In the genomic region with DNA sequence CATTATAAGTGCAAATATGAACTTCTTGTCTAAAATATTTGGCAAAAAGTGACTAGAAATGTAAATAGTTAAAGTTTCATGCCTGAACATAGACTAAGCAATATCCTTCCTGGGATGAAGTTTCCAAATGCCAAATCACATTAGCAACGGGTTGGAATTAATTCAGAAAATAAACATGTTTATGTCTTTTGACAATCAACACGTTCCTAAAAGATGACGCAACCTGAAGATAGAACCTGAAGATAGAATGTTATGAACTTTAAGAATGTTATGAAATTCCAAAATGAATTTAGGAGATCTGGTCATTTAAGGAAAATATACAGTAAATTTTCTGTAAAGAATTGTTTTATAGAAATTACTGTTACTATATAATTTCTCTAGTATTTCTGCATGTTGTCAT, we compare ENCODE assay signal across 20 cellular contexts. TPM values are rescaled to one million over a fixed set of nuclear protein-coding genes. Genes with fewer than 3 reads are reported as not detected.
DNase-seq lines count a peak whose midpoint lies in the region; ATAC-seq, FAIRE-seq and TF ChIP-seq lines count a peak whose summit lies in the region.
"Had no signal": no experiment of that assay in that cellular context is flagged by ENCODE, and none has a peak within 500 bp of the region (broad histone marks: within the 10 kb centered on the region; RNA-seq: fewer than 3 reads in every experiment).

No MANE protein-coding gene starts in this region.

- H3K27ac Mint-ChIP-seq in activated naive CD4-positive, alpha-beta T cell treated with anti-CD3 and anti-CD28 coated beads, Interleukin-2, amount 10 ng/mL, durations not matched to agents 7 days and 5 days, result no peak overlapping the region
- H3K27ac Mint-ChIP-seq in stimulated activated naive B cell treated with anti-CD40 and anti-IgM and Interleukin-4, amounts not matched to agents 10 μg/mL and 1 μg/mL and 100 μg/mL, for 72 hours, result no peak overlapping the region
- H3K27ac Mint-ChIP-seq: CD14-positive monocyte; CD4-positive, alpha-beta memory T cell had no signal

- H3K4me3 ChIP-seq in AG10803 (ENCODE audit: low read length), result no peak overlapping the region
- no peak overlapping the region for H3K4me3 ChIP-seq in bronchial epithelial cell (ENCODE audit: low read depth, low read length)
- H3K4me3 ChIP-seq in fibroblast of villous mesenchyme (ENCODE audit: low read depth, low read length), result no peak overlapping the region
- H3K4me3 ChIP-seq: BLaER1, HAP-1 had no signal

- no peaks in the 10 kb centered on the region for H3K36me3 Mint-ChIP-seq in activated naive CD4-positive, alpha-beta T cell treated with anti-CD3 and anti-CD28 coated beads, Interleukin-2, amount 10 ng/mL, durations not matched to agents 7 days and 5 days
- H3K36me3 Mint-ChIP-seq in stimulated activated naive B cell treated with anti-CD40 and anti-IgM and Interleukin-4, amounts not matched to agents 10 μg/mL and 1 μg/mL and 100 μg/mL, for 72 hours, result no peaks in the 10 kb centered on the region
- H3K36me3 Mint-ChIP-seq: CD14-positive monocyte; CD4-positive, alpha-beta memory T cell had no signal

- no peak for FAIRE-seq in bronchial epithelial cell (lab: Jason Lieb, UNC)
- FAIRE-seq: A204.1, GM12892, GM19239 had no signal

- no peaks in the 10 kb centered on the region for H3K9me3 Mint-ChIP-seq in activated naive CD4-positive, alpha-beta T cell treated with anti-CD3 and anti-CD28 coated beads, Interleukin-2, amount 10 ng/mL, durations not matched to agents 7 days and 5 days
- no peaks in the 10 kb centered on the region for H3K9me3 Mint-ChIP-seq in stimulated activated naive B cell treated with anti-CD40 and anti-IgM and Interleukin-4, amounts not matched to agents 10 μg/mL and 1 μg/mL and 100 μg/mL, for 72 hours
- H3K9me3 Mint-ChIP-seq: CD4-positive, alpha-beta memory T cell had no signal

- no peak overlapping the region for H3K4me3 Mint-ChIP-seq in activated naive CD4-positive, alpha-beta T cell treated with anti-CD3 and anti-CD28 coated beads, Interleukin-2, amount 10 ng/mL, durations not matched to agents 7 days and 5 days
- no peak overlapping the region for H3K4me3 Mint-ChIP-seq in stimulated activated naive B cell treated with anti-CD40 and anti-IgM and Interleukin-4, amounts not matched to agents 10 μg/mL and 1 μg/mL and 100 μg/mL, for 72 hours
- H3K4me3 Mint-ChIP-seq: CD14-positive monocyte; CD4-positive, alpha-beta memory T cell had no signal

- peaks cover 5% of the 10 kb centered on the region for H3K27me3 Mint-ChIP-seq in activated naive CD4-positive, alpha-beta T cell treated with anti-CD3 and anti-CD28 coated beads, Interleukin-2, amount 10 ng/mL, durations not matched to agents 7 days and 5 days
- no peaks in the 10 kb centered on the region for H3K27me3 Mint-ChIP-seq in stimulated activated naive B cell treated with anti-CD40 and anti-IgM and Interleukin-4, amounts not matched to agents 10 μg/mL and 1 μg/mL and 100 μg/mL, for 72 hours
- H3K27me3 Mint-ChIP-seq: CD4-positive, alpha-beta memory T cell had no signal

- TF ChIP-seq CTCF in AG10803 (conservative IDR thresholded peaks at IDR 0.05; ENCODE audit: low read length) (no peak), bronchial epithelial cell (IDR thresholded peaks at IDR 0.05; ENCODE audit: insufficient read depth, low read length, severe bottlenecking) (no peak), fibroblast of villous mesenchyme (IDR thresholded peaks at IDR 0.05; ENCODE audit: insufficient read depth, low read depth, low read length) (no peak)

- ATAC-seq in GM18861 (IDR thresholded peaks at IDR 0.05; ENCODE audit: unreplicated experiment), result no peak
- no peak for ATAC-seq in stimulated activated naive B cell treated with anti-CD40 and anti-IgM and Interleukin-4, amounts not matched to agents 10 μg/mL and 1 μg/mL and 100 μg/mL, for 72 hours (replicated peaks)

- no peaks in the 10 kb centered on the region for H3K27me3 ChIP-seq in bronchial epithelial cell (ENCODE audit: control insufficient read depth, insufficient read depth, low read length)
- H3K27me3 ChIP-seq: BLaER1 had no signal

- CTCF ChIA-PET in activated naive CD4-positive, alpha-beta T cell treated with anti-CD3 and anti-CD28 coated beads, Interleukin-2, amount 10 ng/mL, durations not matched to agents 7 days and 5 days (lab: Charles Lee), result interaction anchor here (1.2 kb wide), 1 partner anchor 25 kb away, joined by 3 read pairs; no protein-coding TSS in a partner anchor

- no peaks in the 10 kb centered on the region for H3K36me3 ChIP-seq in bronchial epithelial cell (ENCODE audit: control insufficient read depth, insufficient read depth, low read length)
- H3K36me3 ChIP-seq: BLaER1, HAP-1 had no signal

- DNase-seq in AG08396 (ENCODE audit: low spot score) (peak; percentile 8), AG10803 (ENCODE audit: low read depth) (peak; percentile 16), bronchial epithelial cell (ENCODE audit: low read depth) (peak; percentile 29), fibroblast of villous mesenchyme (ENCODE audit: low read depth) (peak; percentile 47), NCI-H1048 (lab: John Stamatoyannopoulos, UW) (no peak)
- DNase-seq in activated naive CD4-positive, alpha-beta T cell treated with anti-CD3 and anti-CD28 coated beads, Interleukin-2, amount 10 ng/mL, durations not matched to agents 7 days and 5 days, result no peak
- DNase-seq in stimulated activated naive B cell treated with anti-CD40 and anti-IgM and Interleukin-4, amounts not matched to agents 10 μg/mL and 1 μg/mL and 100 μg/mL, for 72 hours, result no peak
- DNase-seq: ACHN; CD4-positive, alpha-beta memory T cell; DMS153; DMS79; GDM1 had no signal

- no peaks in the 10 kb centered on the region for H3K4me1 Mint-ChIP-seq in activated naive CD4-positive, alpha-beta T cell treated with anti-CD3 and anti-CD28 coated beads, Interleukin-2, amount 10 ng/mL, durations not matched to agents 7 days and 5 days
- peaks cover 9 to 14% of the 10 kb centered on the region in 2 donors for H3K4me1 Mint-ChIP-seq in stimulated activated naive B cell treated with anti-CD40 and anti-IgM and Interleukin-4, amounts not matched to agents 10 μg/mL and 1 μg/mL and 100 μg/mL, for 72 hours
- H3K4me1 Mint-ChIP-seq: CD14-positive monocyte; CD4-positive, alpha-beta memory T cell had no signal

RNA-seq across cellular contexts. Expression of a gene that starts 9.2 kb away (rescaled TPM):
- under 0.01 and 0.13 TPM in 2 replicates for total RNA-seq in bronchial epithelial cell
- total RNA-seq in fibroblast of villous mesenchyme, result under 0.01 and 0.64 TPM in 2 replicates
- total RNA-seq: CD4-positive, alpha-beta memory T cell; Daoy had no signal

Comparison
In these comparisons a context has a peak if more than half of its experiments do, and no peak if none do; other contexts are left out.
1. DNase-seq: peak in AG08396 (single experiment), AG10803 (single experiment), bronchial epithelial cell (single experiment) and fibroblast of villous mesenchyme (single experiment); none in activated naive CD4-positive, alpha-beta T cell treated with anti-CD3 and anti-CD28 coated beads, Interleukin-2, amount 10 ng/mL, durations not matched to agents 7 days and 5 days (single experiment), NCI-H1048 (single experiment) and stimulated activated naive B cell treated with anti-CD40 and anti-IgM and Interleukin-4, amounts not matched to agents 10 μg/mL and 1 μg/mL and 100 μg/mL, for 72 hours (single experiment).